9 cellular contexts compared by ENCODE assay signal in genomic region chr18:2970762-2971659, GRCh38. TPM values are rescaled to one million over a fixed set of nuclear protein-coding genes. Genes with fewer than 3 reads are reported as not detected.
A peak's percentile ranks its signal among the peaks of the same experiment; 100 is the strongest.
DNase-seq lines count a peak whose midpoint lies in the region; ATAC-seq and TF ChIP-seq lines count a peak whose summit lies in the region.
"Had no signal": no experiment of that assay in that cellular context is flagged by ENCODE, and none has a peak within 500 bp of the region (broad histone marks: within the 10 kb centered on the region; RNA-seq: fewer than 3 reads in every experiment).

No MANE protein-coding gene starts in this region.

- peak overlapping the region; percentile 70 to 87 (median 83) for H3K27ac ChIP-seq in right lobe of liver
- no peak overlapping the region for H3K27ac ChIP-seq in neural progenitor cell

- H3K9me3 ChIP-seq in right lobe of liver (no peaks in the 10 kb centered on the region), neural progenitor cell (ENCODE audit: low read depth) (no peaks in the 10 kb centered on the region)

- H3K4me1 ChIP-seq in right lobe of liver (peaks cover 0 to 78% (median 39%) of the 10 kb centered on the region in 4 donors), neural progenitor cell (peaks cover 21% of the 10 kb centered on the region)

- H3K36me3 ChIP-seq in right lobe of liver: no peaks in the 10 kb centered on the region
- no peaks in the 10 kb centered on the region for H3K36me3 ChIP-seq in neural progenitor cell

- no peaks in the 10 kb centered on the region for H3K9me3 Mint-ChIP-seq in activated T-helper 1 cell treated with anti-CD3 and anti-CD28 coated beads, Interleukin-12 subunit alpha, Interleukin-12 subunit beta, Interleukin-2, Interleukin-4 antibody, amounts not matched to agents 30 ng/mL and 10 ng/mL and 1 ng/mL, durations not matched to agents 14 hours and 24 hours and 36 hours
- H3K9me3 Mint-ChIP-seq in neural progenitor cell: no peaks in the 10 kb centered on the region

- TF ChIP-seq CTCF in right lobe of liver (IDR thresholded peaks at IDR 0.05) (no peak), neural progenitor cell (IDR thresholded peaks at IDR 0.05) (no peak)

- H3K36me3 Mint-ChIP-seq in activated T-helper 1 cell treated with anti-CD3 and anti-CD28 coated beads, Interleukin-12 subunit alpha, Interleukin-12 subunit beta, Interleukin-2, Interleukin-4 antibody, amounts not matched to agents 30 ng/mL and 10 ng/mL and 1 ng/mL, durations not matched to agents 14 hours and 24 hours and 36 hours (ENCODE audit: low read depth): peaks cover 34% of the 10 kb centered on the region
- peaks cover 10% of the 10 kb centered on the region for H3K36me3 Mint-ChIP-seq in neural progenitor cell

- peak; percentile 36 for TF ChIP-seq POLR2A in right lobe of liver (IDR thresholded peaks at IDR 0.05)

- H3F3A ChIP-seq in neural progenitor cell (ENCODE audit: low read depth): peaks cover 15% of the 10 kb centered on the region

- H3K4me1 Mint-ChIP-seq in activated T-helper 1 cell treated with anti-CD3 and anti-CD28 coated beads, Interleukin-12 subunit alpha, Interleukin-12 subunit beta, Interleukin-2, Interleukin-4 antibody, amounts not matched to agents 30 ng/mL and 10 ng/mL and 1 ng/mL, durations not matched to agents 14 hours and 24 hours and 36 hours (ENCODE audit: low read depth): peaks cover 81% of the 10 kb centered on the region
- peaks cover 25% of the 10 kb centered on the region for H3K4me1 Mint-ChIP-seq in neural progenitor cell

- H4K20me1 ChIP-seq in neural progenitor cell (ENCODE audit: low read depth): no peaks in the 10 kb centered on the region

- ATAC-seq in right lobe of liver (peak; percentile 55 to 64 (median 62)), GM19455 (IDR thresholded peaks at IDR 0.05; ENCODE audit: unreplicated experiment) (no peak), HG02870 (IDR thresholded peaks at IDR 0.05; ENCODE audit: unreplicated experiment) (no peak), GM18873 (IDR thresholded peaks at IDR 0.05; ENCODE audit: low FRiP score, unreplicated experiment) (no peak)

- peak; percentile 62 for DNase-seq in stimulated activated CD4-positive, alpha-beta T cell treated with anti-CD3 and anti-CD28 coated beads, Interleukin-15, amount 100 ng/mL, for 24 hours
- no peak for DNase-seq in stimulated activated CD4-positive, alpha-beta T cell treated with anti-CD3 and anti-CD28 coated beads, Interleukin-12 subunit alpha, Interleukin-12 subunit beta, amount 100 ng/mL, for 4 hours
- DNase-seq in activated T-helper 1 cell treated with anti-CD3 and anti-CD28 coated beads, Interleukin-12 subunit alpha, Interleukin-12 subunit beta, Interleukin-2, Interleukin-4 antibody, amounts not matched to agents 30 ng/mL and 10 ng/mL and 1 ng/mL, durations not matched to agents 14 hours and 24 hours and 36 hours (ENCODE audit: low spot score): peak; percentile 32
- DNase-seq in right lobe of liver: peak in 2 of 3 donors; percentile 37 to 63
- DNase-seq in neural progenitor cell (ENCODE audit: low spot score): no peak
- DNase-seq: NCI-H2081 treated with DMSO at 0.1 percent for 48 hours had no signal

- no peaks in the 10 kb centered on the region for H3K27me3 ChIP-seq in right lobe of liver
- H3K27me3 ChIP-seq in neural progenitor cell: no peaks in the 10 kb centered on the region

- H3K27me3 Mint-ChIP-seq in activated T-helper 1 cell treated with anti-CD3 and anti-CD28 coated beads, Interleukin-12 subunit alpha, Interleukin-12 subunit beta, Interleukin-2, Interleukin-4 antibody, amounts not matched to agents 30 ng/mL and 10 ng/mL and 1 ng/mL, durations not matched to agents 14 hours and 24 hours and 36 hours (ENCODE audit: insufficient read depth): no peaks in the 10 kb centered on the region
- no peaks in the 10 kb centered on the region for H3K27me3 Mint-ChIP-seq in neural progenitor cell (ENCODE audit: insufficient read depth, low read depth)

- H3K4me2 ChIP-seq in neural progenitor cell: no peak overlapping the region

- no peak overlapping the region for H3K9ac ChIP-seq in neural progenitor cell

- peak overlapping the region; percentile 95 for H3K27ac Mint-ChIP-seq in activated T-helper 1 cell treated with anti-CD3 and anti-CD28 coated beads, Interleukin-12 subunit alpha, Interleukin-12 subunit beta, Interleukin-2, Interleukin-4 antibody, amounts not matched to agents 30 ng/mL and 10 ng/mL and 1 ng/mL, durations not matched to agents 14 hours and 24 hours and 36 hours
- no peak overlapping the region for H3K27ac Mint-ChIP-seq in neural progenitor cell

- no peak overlapping the region for H3K4me3 ChIP-seq in right lobe of liver
- H3K4me3 ChIP-seq in neural progenitor cell: no peak overlapping the region

- no peak overlapping the region for H2AFZ ChIP-seq in neural progenitor cell (replicated peaks)

- H3K79me2 ChIP-seq in neural progenitor cell (ENCODE audit: low read depth): peaks cover 86% of the 10 kb centered on the region

- peak overlapping the region; percentile 82 for H3K4me3 Mint-ChIP-seq in activated T-helper 1 cell treated with anti-CD3 and anti-CD28 coated beads, Interleukin-12 subunit alpha, Interleukin-12 subunit beta, Interleukin-2, Interleukin-4 antibody, amounts not matched to agents 30 ng/mL and 10 ng/mL and 1 ng/mL, durations not matched to agents 14 hours and 24 hours and 36 hours
- no peak overlapping the region for H3K4me3 Mint-ChIP-seq in neural progenitor cell

- 7% methylated on average over 11 of the region's 11 CpGs for WGBS in right lobe of liver (ENCODE audit: insufficient coverage, low coverage, low lambda C conversion rate, missing lambda C conversion rate)

- intact Hi-C loops in activated T-helper 1 cell treated with anti-CD3 and anti-CD28 coated beads, Interleukin-12 subunit alpha, Interleukin-12 subunit beta, Interleukin-2, Interleukin-4 antibody, amounts not matched to agents 30 ng/mL and 10 ng/mL and 1 ng/mL, durations not matched to agents 14 hours and 24 hours and 36 hours (cut with micrococcal nuclease): loop anchor here (2.0 kb wide), 1 partner anchor 64 kb away; no protein-coding TSS in a partner anchor
- intact Hi-C loops in right lobe of liver (cut with DNase I): no loop called here

RNA-seq across cellular contexts. Expression of gene LPIN2, which starts 41.9 kb away (rescaled TPM):
- total RNA-seq in activated T-helper 1 cell treated with anti-CD3 and anti-CD28 coated beads, Interleukin-12 subunit alpha, Interleukin-12 subunit beta, Interleukin-2, Interleukin-4 antibody, amounts not matched to agents 30 ng/mL and 10 ng/mL and 1 ng/mL, durations not matched to agents 14 hours and 24 hours and 36 hours: 86.6 and 91.8 TPM in 2 replicates
- 100 to 1,000 TPM in 5 of 6 experiments, 10 to 100 TPM in 1; 64.9 to 175 (median 150) TPM for total RNA-seq in right lobe of liver
- 32.1 and 35.5 TPM in 2 replicates for total RNA-seq in neural progenitor cell (ENCODE audit: low replicate concordance)

Comparison
In these comparisons a context has a peak if more than half of its experiments do, and no peak if none do; other contexts are left out.
1. DNase-seq: peak in stimulated activated CD4-positive, alpha-beta T cell treated with anti-CD3 and anti-CD28 coated beads, Interleukin-15, amount 100 ng/mL, for 24 hours (single experiment), activated T-helper 1 cell treated with anti-CD3 and anti-CD28 coated beads, Interleukin-12 subunit alpha, Interleukin-12 subunit beta, Interleukin-2, Interleukin-4 antibody, amounts not matched to agents 30 ng/mL and 10 ng/mL and 1 ng/mL, durations not matched to agents 14 hours and 24 hours and 36 hours (single experiment) and right lobe of liver (2 of 3); none in stimulated activated CD4-positive, alpha-beta T cell treated with anti-CD3 and anti-CD28 coated beads, Interleukin-12 subunit alpha, Interleukin-12 subunit beta, amount 100 ng/mL, for 4 hours (single experiment) and neural progenitor cell (single experiment).
2. ATAC-seq: peak in right lobe of liver (4 of 4); none in GM19455 (single experiment), HG02870 (single experiment) and GM18873 (single experiment).